In genomic region chr3:120436523-120437050, GRCh38 we compare ENCODE assay signal across 13 cellular contexts. TPM values are rescaled to one million over a fixed set of nuclear protein-coding genes. Genes with fewer than 3 reads are reported as not detected.
DNase-seq lines count a peak whose midpoint lies in the region; ATAC-seq and TF ChIP-seq lines count a peak whose summit lies in the region.
"Had no signal": no experiment of that assay in that cellular context is flagged by ENCODE, and none has a peak within 500 bp of the region (broad histone marks: within the 10 kb centered on the region; RNA-seq: fewer than 3 reads in every experiment).

No MANE protein-coding gene starts in this region.

- H3K9me3 Mint-ChIP-seq in endodermal cell (no peaks in the 10 kb centered on the region), nephron (no peaks in the 10 kb centered on the region)
- no peaks in the 10 kb centered on the region for H3K9me3 Mint-ChIP-seq in activated CD4-positive, alpha-beta T cell treated with anti-CD3 and anti-CD28 coated beads, Interleukin-2, amount 10 ng/mL, durations not matched to agents 24 days and 14 days
- H3K9me3 Mint-ChIP-seq: activated CD8-positive, alpha-beta T cell treated with anti-CD3 and anti-CD28 coated beads for 36 hours; activated T-helper 1 cell treated with anti-CD3 and anti-CD28 coated beads, Interleukin-12 subunit alpha, Interleukin-12 subunit beta, Interleukin-2, Interleukin-4 antibody, amounts not matched to agents 30 ng/mL and 10 ng/mL and 1 ng/mL, durations not matched to agents 14 hours and 24 hours and 36 hours had no signal

- peak overlapping the region; percentile 8 for H3K9ac ChIP-seq in endodermal cell (ENCODE audit: extremely low read depth, low read length, poor library complexity, severe bottlenecking)

- peaks cover 63% of the 10 kb centered on the region for H3K36me3 Mint-ChIP-seq in endodermal cell (ENCODE audit: low read depth)
- H3K36me3 Mint-ChIP-seq in nephron (ENCODE audit: low read depth), result peaks cover 60% of the 10 kb centered on the region
- H3K36me3 Mint-ChIP-seq in activated CD4-positive, alpha-beta T cell treated with anti-CD3 and anti-CD28 coated beads, Interleukin-2, amount 10 ng/mL, durations not matched to agents 24 days and 14 days (ENCODE audit: low read depth), result no peaks in the 10 kb centered on the region

- no peaks in the 10 kb centered on the region for H3K27me3 Mint-ChIP-seq in endodermal cell (ENCODE audit: insufficient read depth)
- H3K27me3 Mint-ChIP-seq in nephron (ENCODE audit: low read depth), result no peaks in the 10 kb centered on the region
- H3K27me3 Mint-ChIP-seq in activated CD4-positive, alpha-beta T cell treated with anti-CD3 and anti-CD28 coated beads, Interleukin-2, amount 10 ng/mL, durations not matched to agents 24 days and 14 days, result peaks cover 24% of the 10 kb centered on the region

- intact Hi-C loops in left ventricle myocardium superior (cut with micrococcal nuclease) (no loop called here), transverse colon (cut with DNase I; ENCODE audit: low total_unique reads) (no loop called here), posterior cingulate gyrus (cut with DNase I) (no loop called here)
- intact Hi-C loops in activated CD4-positive, alpha-beta T cell treated with anti-CD3 and anti-CD28 coated beads, Interleukin-2, amount 10 ng/mL, durations not matched to agents 24 days and 14 days (cut with micrococcal nuclease), result no loop called here

- 91 to 95% methylated on average over 3 to 4 of the region's 4 CpGs for WGBS in endodermal cell (ENCODE audit: insufficient coverage in 1 of 2, insufficient read length in 1 of 2), 2 experiments
- 93% methylated on average over 4 of the region's 4 CpGs; no CpG with 5 or more reads in 1 of the 2 donors for WGBS in transverse colon (ENCODE audit: low coverage in 1 of 2), 2 donors

- peak overlapping the region; percentile 38 for H3K27ac ChIP-seq in cardiac muscle cell
- peak overlapping the region; percentile 41 for H3K27ac ChIP-seq in endodermal cell (ENCODE audit: low read depth, low read length)
- peak overlapping the region; percentile 52 to 68 (median 54) for H3K27ac ChIP-seq in transverse colon

- peak overlapping the region; percentile 71 for H3K27ac Mint-ChIP-seq in endodermal cell
- H3K27ac Mint-ChIP-seq in nephron, result peak overlapping the region; percentile 80 to 96 (median 80)
- H3K27ac Mint-ChIP-seq in activated CD4-positive, alpha-beta T cell treated with anti-CD3 and anti-CD28 coated beads, Interleukin-2, amount 10 ng/mL, durations not matched to agents 24 days and 14 days, result no peak overlapping the region
- H3K27ac Mint-ChIP-seq: activated CD8-positive, alpha-beta T cell treated with anti-CD3 and anti-CD28 coated beads for 36 hours; activated T-helper 1 cell treated with anti-CD3 and anti-CD28 coated beads, Interleukin-12 subunit alpha, Interleukin-12 subunit beta, Interleukin-2, Interleukin-4 antibody, amounts not matched to agents 30 ng/mL and 10 ng/mL and 1 ng/mL, durations not matched to agents 14 hours and 24 hours and 36 hours had no signal

- H3K4me1 ChIP-seq in cardiac muscle cell (ENCODE audit: low read depth), result peaks cover 26% of the 10 kb centered on the region
- peaks cover 10% of the 10 kb centered on the region for H3K4me1 ChIP-seq in endodermal cell (ENCODE audit: control insufficient read depth, insufficient read depth, low read length)
- peaks cover 29 to 89% (median 50%) of the 10 kb centered on the region in 4 donors for H3K4me1 ChIP-seq in transverse colon

- TF ChIP-seq EP300 in transverse colon (IDR thresholded peaks at IDR 0.05; ENCODE audit: low read depth), result no peak

- H3K9me3 ChIP-seq in cardiac muscle cell (ENCODE audit: low read depth) (no peaks in the 10 kb centered on the region), endodermal cell (ENCODE audit: control insufficient read depth, low read length) (no peaks in the 10 kb centered on the region), transverse colon (no peaks in the 10 kb centered on the region)
- H3K9me3 ChIP-seq: MG63 had no signal

- no peak for TF ChIP-seq POLR2A in transverse colon (IDR thresholded peaks at IDR 0.05)

- H3K36me3 ChIP-seq in cardiac muscle cell (no peaks in the 10 kb centered on the region), endodermal cell (ENCODE audit: control insufficient read depth, insufficient read depth, low read length) (peaks cover 51% of the 10 kb centered on the region), transverse colon (no peaks in the 10 kb centered on the region)

- H3K4me1 Mint-ChIP-seq in endodermal cell (peaks cover 35% of the 10 kb centered on the region), nephron (peaks cover 90% of the 10 kb centered on the region)
- H3K4me1 Mint-ChIP-seq in activated CD4-positive, alpha-beta T cell treated with anti-CD3 and anti-CD28 coated beads, Interleukin-2, amount 10 ng/mL, durations not matched to agents 24 days and 14 days, result no peaks in the 10 kb centered on the region

- no peak for TF ChIP-seq CTCF in cardiac muscle cell (IDR thresholded peaks at IDR 0.05; ENCODE audit: low read depth, low read length)
- no peak for TF ChIP-seq CTCF in endodermal cell (conservative IDR thresholded peaks at IDR 0.05)
- TF ChIP-seq CTCF in nephron (IDR thresholded peaks at IDR 0.05; ENCODE audit: unreplicated experiment in 3 of 3), result no peak
- TF ChIP-seq CTCF in transverse colon (IDR thresholded peaks at IDR 0.05), result no peak

- no peak overlapping the region for H3K4me3 ChIP-seq in cardiac muscle cell
- H3K4me3 ChIP-seq in endodermal cell (ENCODE audit: low read length), result no peak overlapping the region
- no peak overlapping the region for H3K4me3 ChIP-seq in transverse colon
- H3K4me3 ChIP-seq: MG63 had no signal

- H3K27me3 ChIP-seq in cardiac muscle cell (no peaks in the 10 kb centered on the region), endodermal cell (ENCODE audit: control insufficient read depth, insufficient read depth, low read length, poor library complexity, severe bottlenecking) (no peaks in the 10 kb centered on the region), transverse colon (no peaks in the 10 kb centered on the region)
- H3K27me3 ChIP-seq: MG63 had no signal

- ATAC-seq in left ventricle myocardium superior, result no peak
- ATAC-seq: activated CD8-positive, alpha-beta T cell treated with anti-CD3 and anti-CD28 coated beads for 36 hours had no signal

- no peak overlapping the region for H3K4me3 Mint-ChIP-seq in endodermal cell
- no peak overlapping the region for H3K4me3 Mint-ChIP-seq in nephron
- H3K4me3 Mint-ChIP-seq in activated CD4-positive, alpha-beta T cell treated with anti-CD3 and anti-CD28 coated beads, Interleukin-2, amount 10 ng/mL, durations not matched to agents 24 days and 14 days, result no peak overlapping the region
- H3K4me3 Mint-ChIP-seq: activated CD8-positive, alpha-beta T cell treated with anti-CD3 and anti-CD28 coated beads for 36 hours; activated T-helper 1 cell treated with anti-CD3 and anti-CD28 coated beads, Interleukin-12 subunit alpha, Interleukin-12 subunit beta, Interleukin-2, Interleukin-4 antibody, amounts not matched to agents 30 ng/mL and 10 ng/mL and 1 ng/mL, durations not matched to agents 14 hours and 24 hours and 36 hours had no signal

- in situ Hi-C loops in transverse colon (cut with MboI; ENCODE audit: low pct_ligation_motif_present in 1 of 4, low pct_unique_long_range_greater_than_20kb in 1 of 4, low sequenced_read_pairs in 3 of 4), result no loop called here

- no peak for DNase-seq in cardiac muscle cell (ENCODE audit: low read depth in 1 of 2, low spot score in 1 of 2)
- no peak for DNase-seq in left ventricle myocardium superior
- DNase-seq in endodermal cell, result peak; percentile 55
- DNase-seq in transverse colon, result no peak
- no peak for DNase-seq in activated CD4-positive, alpha-beta T cell treated with anti-CD3 and anti-CD28 coated beads, Interleukin-2, amount 10 ng/mL, durations not matched to agents 24 days and 14 days
- DNase-seq in SK-N-DZ (ENCODE audit: low spot score), result no peak
- DNase-seq in posterior cingulate gyrus, result no peak
- DNase-seq: activated CD8-positive, alpha-beta T cell treated with anti-CD3 and anti-CD28 coated beads for 36 hours; DND-41; MG63; NCI-H187 treated with DMSO at 0.1 percent for 48 hours had no signal

RNA-seq across cellular contexts. Expression of gene FSTL1, which starts 14.2 kb away (rescaled TPM):
- total RNA-seq in cardiac muscle cell (241 and 353 TPM in 2 replicates), left ventricle myocardium superior (186 TPM), endodermal cell (100 to 1,000 TPM; 309 to 379 TPM), transverse colon (100 to 1,000 TPM in 1 of 4 donors, 10 to 100 TPM in 3; 81.2 to 106 (median 91.8) TPM)
- polyA plus RNA-seq in cardiac muscle cell, result 142 and 253 TPM in 2 replicates
- 346 TPM for polyA plus RNA-seq in endodermal cell (2013, experiment 1 of 2)
- polyA plus RNA-seq in endodermal cell (2013, experiment 2 of 2), result 337 TPM
- 0.12 and 0.26 TPM in 2 replicates for total RNA-seq in activated CD4-positive, alpha-beta T cell treated with anti-CD3 and anti-CD28 coated beads, Interleukin-2, amount 10 ng/mL, durations not matched to agents 24 days and 14 days
- polyA plus RNA-seq in SK-N-DZ (2014; cell fraction: cytosol; rRNA removed), result 32.4 and 33.0 TPM in 2 replicates
- 16.3 and 20.3 TPM in 2 replicates for polyA plus RNA-seq in SK-N-DZ (2014; cell fraction: nucleus; rRNA removed)
- total RNA-seq: activated T-helper 1 cell treated with anti-CD3 and anti-CD28 coated beads, Interleukin-12 subunit alpha, Interleukin-12 subunit beta, Interleukin-2, Interleukin-4 antibody, amounts not matched to agents 30 ng/mL and 10 ng/mL and 1 ng/mL, durations not matched to agents 14 hours and 24 hours and 36 hours had no signal

Comparison
In these comparisons a context has a peak if more than half of its experiments do, and no peak if none do; other contexts are left out.
1. RNA of gene FSTL1, which starts 14.2 kb away (total RNA-seq): 309 to 379 TPM in endodermal cell, 241 to 353 TPM in cardiac muscle cell, 186 TPM in left ventricle myocardium superior (single experiment) and 81.2 to 106 TPM in transverse colon; 0.12 to 0.26 TPM in activated CD4-positive, alpha-beta T cell treated with anti-CD3 and anti-CD28 coated beads, Interleukin-2, amount 10 ng/mL, durations not matched to agents 24 days and 14 days; every median in the first group is over 10 times any median in the second.
2. Peak in every context shown above with its lines, with median percentiles within 50 percentile points of each other: H3K27ac ChIP-seq.